7 cellular contexts compared by ENCODE assay signal in the genomic region with DNA sequence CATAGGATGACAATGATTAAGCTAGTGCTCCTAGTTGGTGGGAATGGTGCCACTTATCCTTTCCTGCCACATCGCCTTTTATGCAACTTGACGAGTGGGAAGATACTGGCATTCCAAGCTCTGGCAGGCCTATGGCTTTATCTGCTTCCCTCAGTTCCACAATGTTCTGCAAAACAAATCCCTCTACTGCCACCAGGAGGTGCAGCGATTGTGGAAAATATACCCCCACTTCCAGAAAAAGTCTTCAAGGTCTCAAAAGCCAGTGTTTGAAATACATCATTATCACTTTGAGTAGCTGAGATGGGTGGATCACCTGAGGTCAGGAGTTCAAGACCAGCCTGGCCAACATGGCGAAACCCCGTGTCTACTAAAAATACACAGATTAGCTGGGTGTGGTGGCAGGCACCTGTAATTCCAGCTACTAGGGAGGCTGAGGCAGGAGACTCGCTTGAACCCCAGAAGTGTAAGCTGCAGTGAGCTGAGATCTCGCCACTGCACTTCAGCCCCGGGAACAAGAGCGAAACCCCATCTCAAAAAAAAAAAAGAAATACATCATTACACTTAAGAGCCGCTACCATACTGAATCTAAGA. TPM values are rescaled to one million over a fixed set of nuclear protein-coding genes. Genes with fewer than 3 reads are reported as not detected.
DNase-seq lines count a peak whose midpoint lies in the region; TF ChIP-seq lines count a peak whose summit lies in the region.

No MANE protein-coding gene starts in this region.

- peaks cover 19% of the 10 kb centered on the region for H3K36me3 ChIP-seq in SK-N-MC (ENCODE audit: insufficient read depth, low read length)

- H3K27me3 ChIP-seq in HL-60 (ENCODE audit: insufficient read depth, poor library complexity, severe bottlenecking): no peaks in the 10 kb centered on the region

- peak; percentile 44 for TF ChIP-seq CTCF in HL-60 (IDR thresholded peaks at IDR 0.05; ENCODE audit: insufficient read depth, low read length)

- H3K9ac ChIP-seq in SK-N-MC (ENCODE audit: insufficient read length): no peak overlapping the region

- H3K4me3 ChIP-seq in HL-60 (replicated peaks; ENCODE audit: insufficient read depth, low read length): no peak overlapping the region
- H3K4me3 ChIP-seq in SK-N-MC: 0 out of 2 replicates have a peak overlapping the region, but pooled peaks have one; percentile 7

- no peaks in the 10 kb centered on the region for H3K9me3 ChIP-seq in SK-N-MC (ENCODE audit: low read depth, low read length)

- H3K27ac ChIP-seq in HL-60 (replicated peaks) (no peak overlapping the region), SK-N-MC (no peak overlapping the region)

- DNase-seq in DMS 273 (lab: John Stamatoyannopoulos, UW; ENCODE audit: unreplicated experiment): peak; percentile 71
- DNase-seq in HL-60 (ENCODE audit: low read depth in 1 of 2, low spot score in 1 of 2): peak in 1 of 2 experiments; percentile 52
- DNase-seq in SK-N-MC (ENCODE audit: low read depth, low spot score): peak; percentile 57
- DNase-seq in dermis microvascular lymphatic vessel endothelial cell (ENCODE audit: low read depth in 2 of 2): peak; percentile 52 to 78
- DNase-seq in medulla oblongata (ENCODE audit: extremely low spot score): peak; percentile 67
- DNase-seq in activated gamma-delta T cell (lab: John Stamatoyannopoulos, UW): no peak
- DNase-seq in cerebellar nuclear complex (lab: John Stamatoyannopoulos, UW): no peak

RNA-seq across cellular contexts. Expression of a gene that starts 3.4 kb away (rescaled TPM):
- total RNA-seq in dermis microvascular lymphatic vessel endothelial cell: 94.9 and 103 TPM in 2 replicates

Comparison
In these comparisons a context has a peak if more than half of its experiments do, and no peak if none do; other contexts are left out.
1. DNase-seq: peak in DMS 273 (single experiment), SK-N-MC (single experiment), dermis microvascular lymphatic vessel endothelial cell (2 of 2) and medulla oblongata (single experiment); none in activated gamma-delta T cell (single experiment) and cerebellar nuclear complex (0 of 2).